ENCODE assay signal across 1 cellular context in genomic region chr6:34696739-34697543, GRCh38.
TF ChIP-seq lines count a peak whose summit lies in the region.

ILRUN (minus strand) TSS chr6:34696767; CDS start chr6:34696603, 164 bp downstream.

TF ChIP-seq in GM23338, 12 proteins besides CTCF, POLR2A, EP300 and RAD21 (continued from another document):
- TF ChIP-seq ZNF462 (CRISPR knock-in tag; IDR thresholded peaks at IDR 0.05) (no peak), POLR2AphosphoS5 (IDR thresholded peaks at IDR 0.05; ENCODE audit: low read depth) (peak; percentile 83)
TF ChIP-seq in GM23338: peak in this region for 2.
